ENCODE assay signal across 15 cellular contexts in genomic region chr5:151005187-151005974, GRCh38. TPM values are rescaled to one million over a fixed set of nuclear protein-coding genes. Genes with fewer than 3 reads are reported as not detected.
DNase-seq lines count a peak whose midpoint lies in the region; ATAC-seq lines count a peak whose summit lies in the region.
"Had no signal": no experiment of that assay in that cellular context is flagged by ENCODE, and none has a peak within 500 bp of the region (broad histone marks: within the 10 kb centered on the region; RNA-seq: fewer than 3 reads in every experiment).

No MANE protein-coding gene starts in this region.

- H3K9me3 Mint-ChIP-seq in activated CD8-positive, alpha-beta T cell treated with anti-CD3 and anti-CD28 coated beads, Interleukin-2, amount 10 ng/mL, durations not matched to agents 7 days and 5 days (ENCODE audit: insufficient read depth): no peaks in the 10 kb centered on the region
- no peaks in the 10 kb centered on the region for H3K9me3 Mint-ChIP-seq in activated naive CD8-positive, alpha-beta T cell treated with anti-CD3 and anti-CD28 coated beads for 36 hours
- H3K9me3 Mint-ChIP-seq: activated CD4-positive, alpha-beta memory T cell treated with anti-CD3 and anti-CD28 coated beads for 36 hours; stimulated activated naive CD8-positive, alpha-beta T cell treated with anti-CD3 and anti-CD28 coated beads, Interleukin-15, Interleukin-2, amounts not matched to agents 100 ng/mL and 50 ng/mL, for 24 hours; T-helper 2 cell treated with Interferon-gamma antibody and Interleukin-4, amounts not matched to agents 5 μg/mL and 100 μg/mL, for 36 hours had no signal

- CTCF ChIA-PET in activated CD8-positive, alpha-beta T cell treated with anti-CD3 and anti-CD28 coated beads, Interleukin-2, amount 10 ng/mL, durations not matched to agents 7 days and 5 days (lab: Charles Lee): interaction anchor here (0.9 kb wide), 1 partner anchor 124 kb away, joined by 3 read pairs; no protein-coding TSS in a partner anchor

- POLR2A ChIA-PET in activated CD8-positive, alpha-beta T cell treated with anti-CD3 and anti-CD28 coated beads, Interleukin-2, amount 10 ng/mL, durations not matched to agents 7 days and 5 days (lab: Charles Lee): no interaction called here

- intact Hi-C loops in Right ventricle myocardium inferior (cut with DNase I) (no loop called here), cardiac septum (cut with DNase I) (no loop called here), sciatic nerve (cut with DNase I) (no loop called here)

- peak; percentile 58 for ATAC-seq in Right ventricle myocardium inferior
- peak; percentile 54 for ATAC-seq in left lobe of liver
- peak; percentile 74 for ATAC-seq in sciatic nerve
- no peak for ATAC-seq in activated CD8-positive, alpha-beta T cell treated with anti-CD3 and anti-CD28 coated beads, Interleukin-2, amount 10 ng/mL, durations not matched to agents 7 days and 5 days
- ATAC-seq: foreskin keratinocyte had no signal

- no peak for DNase-seq in Right ventricle myocardium inferior (ENCODE audit: missing footprints)
- DNase-seq in cardiac septum (ENCODE audit: low spot score): no peak
- DNase-seq in left lobe of liver (ENCODE audit: low spot score): no peak
- DNase-seq in sciatic nerve (ENCODE audit: low spot score): no peak
- no peak for DNase-seq in HPDE6-E6E7 (ENCODE audit: extremely low spot score)
- DNase-seq in activated CD8-positive, alpha-beta T cell treated with anti-CD3 and anti-CD28 coated beads, Interleukin-2, amount 10 ng/mL, durations not matched to agents 7 days and 5 days: no peak
- DNase-seq in activated naive CD8-positive, alpha-beta T cell treated with anti-CD3 and anti-CD28 coated beads for 36 hours: no peak
- DNase-seq in NCI-H2029 (lab: John Stamatoyannopoulos, UW): no peak
- DNase-seq: activated CD4-positive, alpha-beta memory T cell treated with anti-CD3 and anti-CD28 coated beads for 36 hours; cerebellar nuclear complex; foreskin keratinocyte; NCI-H226; stimulated activated CD4-positive, alpha-beta T cell treated with anti-CD3 and anti-CD28 coated beads, Interleukin-4, amount 100 ng/mL, for 24 hours had no signal

- H3K4me1 Mint-ChIP-seq in activated CD8-positive, alpha-beta T cell treated with anti-CD3 and anti-CD28 coated beads, Interleukin-2, amount 10 ng/mL, durations not matched to agents 7 days and 5 days (ENCODE audit: low read depth): no peaks in the 10 kb centered on the region
- no peaks in the 10 kb centered on the region for H3K4me1 Mint-ChIP-seq in activated naive CD8-positive, alpha-beta T cell treated with anti-CD3 and anti-CD28 coated beads for 36 hours

- no peak overlapping the region for H3K4me3 Mint-ChIP-seq in activated CD8-positive, alpha-beta T cell treated with anti-CD3 and anti-CD28 coated beads, Interleukin-2, amount 10 ng/mL, durations not matched to agents 7 days and 5 days
- no peak overlapping the region for H3K4me3 Mint-ChIP-seq in activated naive CD8-positive, alpha-beta T cell treated with anti-CD3 and anti-CD28 coated beads for 36 hours
- H3K4me3 Mint-ChIP-seq: activated CD4-positive, alpha-beta memory T cell treated with anti-CD3 and anti-CD28 coated beads for 36 hours; stimulated activated naive CD8-positive, alpha-beta T cell treated with anti-CD3 and anti-CD28 coated beads, Interleukin-15, Interleukin-2, amounts not matched to agents 100 ng/mL and 50 ng/mL, for 24 hours; T-helper 2 cell treated with Interferon-gamma antibody and Interleukin-4, amounts not matched to agents 5 μg/mL and 100 μg/mL, for 36 hours had no signal

- H3K27me3 Mint-ChIP-seq in activated CD8-positive, alpha-beta T cell treated with anti-CD3 and anti-CD28 coated beads, Interleukin-2, amount 10 ng/mL, durations not matched to agents 7 days and 5 days (ENCODE audit: low read depth): peaks cover 2% of the 10 kb centered on the region
- H3K27me3 Mint-ChIP-seq in activated naive CD8-positive, alpha-beta T cell treated with anti-CD3 and anti-CD28 coated beads for 36 hours: peaks cover 5% of the 10 kb centered on the region
- H3K27me3 Mint-ChIP-seq: activated CD4-positive, alpha-beta memory T cell treated with anti-CD3 and anti-CD28 coated beads for 36 hours had no signal

- no peaks in the 10 kb centered on the region for H3K36me3 Mint-ChIP-seq in activated CD8-positive, alpha-beta T cell treated with anti-CD3 and anti-CD28 coated beads, Interleukin-2, amount 10 ng/mL, durations not matched to agents 7 days and 5 days (ENCODE audit: low read depth)
- no peaks in the 10 kb centered on the region for H3K36me3 Mint-ChIP-seq in activated naive CD8-positive, alpha-beta T cell treated with anti-CD3 and anti-CD28 coated beads for 36 hours
- H3K36me3 Mint-ChIP-seq: activated CD4-positive, alpha-beta memory T cell treated with anti-CD3 and anti-CD28 coated beads for 36 hours had no signal

- H3K27ac Mint-ChIP-seq in activated CD8-positive, alpha-beta T cell treated with anti-CD3 and anti-CD28 coated beads, Interleukin-2, amount 10 ng/mL, durations not matched to agents 7 days and 5 days: no peak overlapping the region
- H3K27ac Mint-ChIP-seq in activated naive CD8-positive, alpha-beta T cell treated with anti-CD3 and anti-CD28 coated beads for 36 hours: no peak overlapping the region
- H3K27ac Mint-ChIP-seq: activated CD4-positive, alpha-beta memory T cell treated with anti-CD3 and anti-CD28 coated beads for 36 hours; stimulated activated naive CD8-positive, alpha-beta T cell treated with anti-CD3 and anti-CD28 coated beads, Interleukin-15, Interleukin-2, amounts not matched to agents 100 ng/mL and 50 ng/mL, for 24 hours; T-helper 2 cell treated with Interferon-gamma antibody and Interleukin-4, amounts not matched to agents 5 μg/mL and 100 μg/mL, for 36 hours had no signal

RNA-seq across cellular contexts. Expression of gene GPX3, which starts 15.0 kb away (rescaled TPM):
- total RNA-seq in Right ventricle myocardium inferior: 627 TPM
- total RNA-seq in cardiac septum: 461 TPM
- total RNA-seq in left lobe of liver: 199 TPM
- 1,443 TPM for total RNA-seq in sciatic nerve
- total RNA-seq in activated CD8-positive, alpha-beta T cell treated with anti-CD3 and anti-CD28 coated beads, Interleukin-2, amount 10 ng/mL, durations not matched to agents 7 days and 5 days: not detected
- not detected for total RNA-seq in activated naive CD8-positive, alpha-beta T cell treated with anti-CD3 and anti-CD28 coated beads for 36 hours
- total RNA-seq: activated CD4-positive, alpha-beta memory T cell treated with anti-CD3 and anti-CD28 coated beads for 36 hours had no signal

Comparison
In these comparisons a context has a peak if more than half of its experiments do, and no peak if none do; other contexts are left out.
1. RNA of gene GPX3, which starts 15.0 kb away (total RNA-seq): 1,443 TPM in sciatic nerve (single experiment), 627 TPM in Right ventricle myocardium inferior (single experiment), 461 TPM in cardiac septum (single experiment) and 199 TPM in left lobe of liver (single experiment); not detected in activated naive CD8-positive, alpha-beta T cell treated with anti-CD3 and anti-CD28 coated beads for 36 hours and not detected in activated CD8-positive, alpha-beta T cell treated with anti-CD3 and anti-CD28 coated beads, Interleukin-2, amount 10 ng/mL, durations not matched to agents 7 days and 5 days; every median in the first group is over 100 times any median in the second.